19 cellular contexts compared by ENCODE assay signal in genomic region chrX:96861228-96861627, GRCh38. TPM values are rescaled to one million over a fixed set of nuclear protein-coding genes. Genes with fewer than 3 reads are reported as not detected.
DNase-seq lines count a peak whose midpoint lies in the region; ATAC-seq, FAIRE-seq and TF ChIP-seq lines count a peak whose summit lies in the region.
"Had no signal": no experiment of that assay in that cellular context is flagged by ENCODE, and none has a peak within 500 bp of the region (broad histone marks: within the 10 kb centered on the region; RNA-seq: fewer than 3 reads in every experiment).

No MANE protein-coding gene starts in this region.

- no peak overlapping the region for H3K9ac ChIP-seq in H9 (ENCODE audit: extremely low read depth, insufficient read length, low read length)

- H3K23ac ChIP-seq in H9 (ENCODE audit: insufficient read length, low read depth, low read length) = no peak overlapping the region

- H4K8ac ChIP-seq in H9 (replicated peaks; ENCODE audit: insufficient read length, low read depth, low read length) = no peak overlapping the region

- H3K27ac ChIP-seq in H9 (ENCODE audit: insufficient read length, low read depth, low read length) = no peak overlapping the region
- H3K27ac ChIP-seq: SK-N-MC had no signal

- H4K5ac ChIP-seq in H9 (ENCODE audit: insufficient read length, low read depth, low read length) = no peak overlapping the region

- H3K4me1 Mint-ChIP-seq in H9 (peaks cover 0 to 3% of the 10 kb centered on the region in 2 experiments; a peak in 1 of 4 replicates), T-helper 17 cell (peaks cover 6% of the 10 kb centered on the region)
- H3K4me1 Mint-ChIP-seq in activated CD8-positive, alpha-beta memory T cell treated with anti-CD3 and anti-CD28 coated beads, Interleukin-2, amount 10 ng/mL, durations not matched to agents 7 days and 5 days = no peaks in the 10 kb centered on the region

- no peaks in the 10 kb centered on the region for H3K27me3 ChIP-seq in H9 (ENCODE audit: insufficient read depth, low read length)

- H3T11ph ChIP-seq in H9 (ENCODE audit: low read length) = peak overlapping the region; percentile 19

- FAIRE-seq in GM19239 (lab: Jason Lieb, UNC) (peak; percentile 75), islet of Langerhans (lab: Jason Lieb, UNC) (peak; percentile 77)

- H3K4me3 Mint-ChIP-seq in H9 = no peak overlapping the region
- H3K4me3 Mint-ChIP-seq in activated CD8-positive, alpha-beta memory T cell treated with anti-CD3 and anti-CD28 coated beads, Interleukin-2, amount 10 ng/mL, durations not matched to agents 7 days and 5 days = no peak overlapping the region
- H3K4me3 Mint-ChIP-seq in T-helper 17 cell = no peak overlapping the region
- H3K4me3 Mint-ChIP-seq: activated T-cell treated with anti-CD3 and anti-CD28 coated beads, Interleukin-2, amount 50 U/mL, for 4 hours; CD14-positive monocyte had no signal

- H2BK15ac ChIP-seq in H9 (ENCODE audit: low read depth, low read length) = no peak overlapping the region

- H3K27me3 Mint-ChIP-seq in H9 (ENCODE audit: low read depth) (no peaks in the 10 kb centered on the region), T-helper 17 cell (no peaks in the 10 kb centered on the region)
- H3K27me3 Mint-ChIP-seq in activated CD8-positive, alpha-beta memory T cell treated with anti-CD3 and anti-CD28 coated beads, Interleukin-2, amount 10 ng/mL, durations not matched to agents 7 days and 5 days = no peaks in the 10 kb centered on the region

- H3K56ac ChIP-seq in H9 (ENCODE audit: insufficient read length, low read depth, low read length) = no peak overlapping the region

- H3K18ac ChIP-seq in H9 (ENCODE audit: insufficient read length, low read depth, low read length) = no peak overlapping the region

- DNase-seq in GM19239 (ENCODE audit: insufficient read length, low spot score) = no peak
- DNase-seq in H9 = no peak
- no peak for DNase-seq in activated CD8-positive, alpha-beta memory T cell treated with anti-CD3 and anti-CD28 coated beads, Interleukin-2, amount 10 ng/mL, durations not matched to agents 7 days and 5 days
- no peak for DNase-seq in T-helper 17 cell
- DNase-seq in GM03348 (ENCODE audit: low spot score) = no peak
- DNase-seq in NCI-H1417 (lab: John Stamatoyannopoulos, UW) = no peak
- DNase-seq: activated CD4-positive, CD25-positive, alpha-beta regulatory T cell treated with anti-CD3 and anti-CD28 coated beads, Interleukin-2, amount 50 U/mL, for 72 hours; activated T-cell treated with anti-CD3 and anti-CD28 coated beads, Interleukin-2, amount 50 U/mL, for 4 hours; amniotic stem cell; GF-D8; mammary epithelial cell; NCI-H1436; NCI-H69; nucleus accumbens had no signal

- H3K9me3 ChIP-seq in H9 (ENCODE audit: control insufficient read depth, low read depth, low read length) (no peaks in the 10 kb centered on the region), T-helper 17 cell (ENCODE audit: control insufficient read depth, low read length, poor library complexity, severe bottlenecking) (no peaks in the 10 kb centered on the region)

- no peak overlapping the region for H3K4me2 ChIP-seq in H9 (ENCODE audit: insufficient read depth, insufficient read length, low read length)
- H3K4me2 ChIP-seq: smooth muscle cell had no signal

- no peak overlapping the region for H2BK12ac ChIP-seq in H9 (ENCODE audit: insufficient read length, low read depth, low read length)

- no peaks in the 10 kb centered on the region for H3K79me1 ChIP-seq in H9 (ENCODE audit: insufficient read depth, low read depth, low read length, poor library complexity, severe bottlenecking)

- H3K36me3 Mint-ChIP-seq in H9 (ENCODE audit: insufficient read depth in 1 of 3, low read depth in 3 of 3) = no peaks in the 10 kb centered on the region
- no peaks in the 10 kb centered on the region for H3K36me3 Mint-ChIP-seq in activated CD8-positive, alpha-beta memory T cell treated with anti-CD3 and anti-CD28 coated beads, Interleukin-2, amount 10 ng/mL, durations not matched to agents 7 days and 5 days
- peaks cover 2% of the 10 kb centered on the region for H3K36me3 Mint-ChIP-seq in T-helper 17 cell (ENCODE audit: low read depth)
- H3K36me3 Mint-ChIP-seq: CD14-positive monocyte had no signal

- CTCF ChIA-PET in activated CD8-positive, alpha-beta memory T cell treated with anti-CD3 and anti-CD28 coated beads, Interleukin-2, amount 10 ng/mL, durations not matched to agents 7 days and 5 days (lab: Charles Lee) = no interaction called here

- WGBS in H9 (ENCODE audit: extremely low coverage, insufficient read length, low lambda C conversion rate) = 100% methylated on average over 1 of the region's 3 CpGs

- no peaks in the 10 kb centered on the region for H3K79me2 ChIP-seq in H9 (ENCODE audit: insufficient read depth, low read length)

- H3K9me3 Mint-ChIP-seq in H9 = no peaks in the 10 kb centered on the region
- H3K9me3 Mint-ChIP-seq in activated CD8-positive, alpha-beta memory T cell treated with anti-CD3 and anti-CD28 coated beads, Interleukin-2, amount 10 ng/mL, durations not matched to agents 7 days and 5 days (ENCODE audit: low read depth) = no peaks in the 10 kb centered on the region
- H3K9me3 Mint-ChIP-seq: activated T-cell treated with anti-CD3 and anti-CD28 coated beads, Interleukin-2, amount 50 U/mL, for 4 hours had no signal

- H2BK120ac ChIP-seq in H9 (ENCODE audit: low read depth, low read length, poor library complexity, severe bottlenecking) = no peak overlapping the region

- ATAC-seq in HG03439 (IDR thresholded peaks at IDR 0.05; ENCODE audit: unreplicated experiment) (peak; percentile 64), T-helper 17 cell (no peak)
- no peak for ATAC-seq in activated CD8-positive, alpha-beta memory T cell treated with anti-CD3 and anti-CD28 coated beads, Interleukin-2, amount 10 ng/mL, durations not matched to agents 7 days and 5 days
- ATAC-seq: activated T-cell treated with anti-CD3 and anti-CD28 coated beads, Interleukin-2, amount 50 U/mL, for 4 hours had no signal

- H4K91ac ChIP-seq in H9 (ENCODE audit: insufficient read length, low read depth, low read length) = no peak overlapping the region

- no peak overlapping the region for H2BK5ac ChIP-seq in H9 (ENCODE audit: insufficient read length, low read length)

- no peak overlapping the region for H2AFZ ChIP-seq in H9 (ENCODE audit: low read length)

- H3K27ac Mint-ChIP-seq in H9 = no peak overlapping the region
- H3K27ac Mint-ChIP-seq in activated CD8-positive, alpha-beta memory T cell treated with anti-CD3 and anti-CD28 coated beads, Interleukin-2, amount 10 ng/mL, durations not matched to agents 7 days and 5 days = no peak overlapping the region
- H3K27ac Mint-ChIP-seq in T-helper 17 cell = no peak overlapping the region

- H3K4me1 ChIP-seq in H9 (ENCODE audit: insufficient read depth, low read length) = no peaks in the 10 kb centered on the region

- H2AK5ac ChIP-seq in H9 (ENCODE audit: insufficient read length, low read length) = no peak overlapping the region

- no peak overlapping the region for H2BK20ac ChIP-seq in H9 (ENCODE audit: low read depth, low read length, poor library complexity, severe bottlenecking)

- no peak for TF ChIP-seq CTCF in H9 (conservative IDR thresholded peaks at IDR 0.05)

- H3K4ac ChIP-seq in H9 (ENCODE audit: low read depth, low read length) = no peak overlapping the region

- H3K23me2 ChIP-seq in H9 (ENCODE audit: insufficient read length, low read depth, low read length, poor library complexity, severe bottlenecking) = no peaks in the 10 kb centered on the region

- H4K20me1 ChIP-seq in H9 (ENCODE audit: control insufficient read depth, insufficient read depth, insufficient read length) = no peaks in the 10 kb centered on the region

- no peak overlapping the region for H3K14ac ChIP-seq in H9 (ENCODE audit: insufficient read depth, low read length)

RNA-seq across cellular contexts. Expression of gene RPA4, which starts 22.5 kb away (rescaled TPM):
- total RNA-seq in H9 (2021) = 0.83 and 1.0 TPM in 2 replicates
- total RNA-seq in activated CD8-positive, alpha-beta memory T cell treated with anti-CD3 and anti-CD28 coated beads, Interleukin-2, amount 10 ng/mL, durations not matched to agents 7 days and 5 days = under 1 TPM; 0.52 to 0.91 TPM
- total RNA-seq in T-helper 17 cell = 1 to 10 TPM in 1 of 2 donors, under 1 TPM in 1; 0.42 to 1.4 TPM
